In the genomic region with DNA sequence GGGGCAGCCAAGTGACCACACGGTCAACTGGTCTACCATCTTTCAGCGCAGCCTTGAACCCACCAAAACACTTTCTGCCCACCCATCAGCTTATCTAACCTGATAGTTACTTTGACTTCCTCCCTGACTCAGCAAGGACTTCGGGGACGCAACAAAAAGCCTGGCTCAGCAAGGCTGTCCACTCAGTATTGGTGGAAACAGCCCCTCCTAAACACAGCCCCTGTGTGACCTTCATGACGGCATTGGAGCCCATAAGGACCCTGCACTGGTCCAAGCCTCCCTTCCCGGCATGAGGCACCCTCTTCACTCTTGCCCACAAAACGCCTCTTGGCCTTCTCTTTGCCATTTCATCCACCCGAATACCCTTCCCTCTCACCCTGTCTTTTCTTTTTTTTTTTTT, we compare ENCODE assay signal across 18 cellular contexts. TPM values are rescaled to one million over a fixed set of nuclear protein-coding genes. Genes with fewer than 3 reads are reported as not detected.
DNase-seq lines count a peak whose midpoint lies in the region; ATAC-seq, FAIRE-seq and TF ChIP-seq lines count a peak whose summit lies in the region.
"Had no signal": no experiment of that assay in that cellular context is flagged by ENCODE, and none has a peak within 500 bp of the region (broad histone marks: within the 10 kb centered on the region; RNA-seq: fewer than 3 reads in every experiment).

No MANE protein-coding gene starts in this region.

- DNase-seq in breast epithelium (ENCODE audit: low spot score in 2 of 2) (no peak), MCF 10A (ENCODE audit: unreplicated experiment) (no peak), GM12878 (ENCODE audit: low read depth, low spot score) (no peak), neural crest cell (ENCODE audit: low read depth, low spot score) (no peak), H54 (ENCODE audit: insufficient read length, low spot score) (no peak), NCI-H82 treated with DMSO at 0.1 percent for 48 hours (lab: John Stamatoyannopoulos, UW; ENCODE audit: unreplicated experiment) (no peak)
- no peak for DNase-seq in activated CD8-positive, alpha-beta T cell treated with anti-CD3 and anti-CD28 coated beads for 36 hours
- DNase-seq: 8988T; CD4-positive, CD25-positive, alpha-beta regulatory T cell; DMS53; KBM-7; NCI-H1092; NCI-H446; NCI-H748 treated with DMSO at 0.1 percent for 48 hours; Right ventricle myocardium superior; SK-N-SH had no signal

- H4K20me1 ChIP-seq in GM12878 (ENCODE audit: control insufficient read depth, insufficient read depth) = no peaks in the 10 kb centered on the region; the same call in 1 of the 2 replicates

- no peak overlapping the region for H3K9ac ChIP-seq in GM12878 (ENCODE audit: control insufficient read depth, insufficient read depth, low read length)
- H3K9ac ChIP-seq: SK-N-SH had no signal

- no peak overlapping the region for H3K4me3 Mint-ChIP-seq in MCF 10A (ENCODE audit: unreplicated experiment)
- no peak overlapping the region for H3K4me3 Mint-ChIP-seq in neural crest cell
- H3K4me3 Mint-ChIP-seq in activated CD8-positive, alpha-beta T cell treated with anti-CD3 and anti-CD28 coated beads for 36 hours = no peak overlapping the region
- H3K4me3 Mint-ChIP-seq: CD4-positive, CD25-positive, alpha-beta regulatory T cell had no signal

- no peak for ATAC-seq in GM12878
- no peak for ATAC-seq in activated CD8-positive, alpha-beta T cell treated with anti-CD3 and anti-CD28 coated beads for 36 hours
- ATAC-seq in HG03378 (IDR thresholded peaks at IDR 0.05; ENCODE audit: unreplicated experiment) = no peak

- TF ChIP-seq CTCF in breast epithelium (IDR thresholded peaks at IDR 0.05) = no peak
- no peak for TF ChIP-seq CTCF in MCF 10A (IDR thresholded peaks at IDR 0.05; ENCODE audit: unreplicated experiment)
- TF ChIP-seq CTCF in GM12878 (IDR thresholded peaks at IDR 0.05 in 2 of 3, conservative IDR thresholded peaks at IDR 0.05 in 1 of 3; ENCODE audit: control insufficient read depth in 2 of 3, extremely low read depth in 1 of 3, insufficient read depth in 1 of 3, low read depth in 3 of 3, low read length in 3 of 3) = no peak
- TF ChIP-seq CTCF in neural crest cell (conservative IDR thresholded peaks at IDR 0.05) = no peak
- no peak for TF ChIP-seq CTCF in activated CD8-positive, alpha-beta T cell treated with anti-CD3 and anti-CD28 coated beads for 36 hours (IDR thresholded peaks at IDR 0.05)

- H3K27ac ChIP-seq in breast epithelium (peak overlapping the region; percentile 81 to 83), GM12878 (ENCODE audit: control insufficient read depth, insufficient read depth) (no peak overlapping the region)

- H3K36me3 Mint-ChIP-seq in MCF 10A (ENCODE audit: insufficient read depth, unreplicated experiment) = peaks cover 12% of the 10 kb centered on the region
- H3K36me3 Mint-ChIP-seq in neural crest cell (ENCODE audit: low read depth) = peaks cover 3% of the 10 kb centered on the region
- H3K36me3 Mint-ChIP-seq in activated CD8-positive, alpha-beta T cell treated with anti-CD3 and anti-CD28 coated beads for 36 hours (ENCODE audit: low read depth) = no peaks in the 10 kb centered on the region
- H3K36me3 Mint-ChIP-seq: CD4-positive, CD25-positive, alpha-beta regulatory T cell had no signal

- in situ Hi-C loops in GM12878 (cut with MboI) = no loop called here

- RAD21 ChIA-PET in GM12878 (lab: Charles Lee; ENCODE audit: unreplicated experiment) = interaction anchor here (0.6 kb wide), 1 partner anchor 18 kb away, joined by 4 read pairs; no protein-coding TSS in a partner anchor

- H3K79me2 ChIP-seq in GM12878 (ENCODE audit: control insufficient read depth, insufficient read depth, low read length) = peaks cover 27% of the 10 kb centered on the region

- BruUV-seq in MCF 10A (replicated peaks; lab: Mats Ljungman, UMichigan) = no TSS peak
- TSS peak; percentile 42 for BruUV-seq in GM12878 (replicated peaks; lab: Mats Ljungman, UMichigan)

- FAIRE-seq in GM12878 (lab: Jason Lieb, UNC) = no peak
- no peak for FAIRE-seq in H54 (lab: Jason Lieb, UNC)
- FAIRE-seq: GM19239 had no signal

- TF ChIP-seq EP300 in GM12878 (IDR thresholded peaks at IDR 0.05; ENCODE audit: borderline replicate concordance in 1 of 2, control insufficient read depth in 1 of 2, low read depth in 2 of 2, low read length in 2 of 2) = no peak

- TF ChIP-seq POLR2A in breast epithelium (IDR thresholded peaks at IDR 0.05) = no peak
- no peak for TF ChIP-seq POLR2A in GM12878 (IDR thresholded peaks at IDR 0.05; ENCODE audit: low read depth, low read length)
- no peak for TF ChIP-seq POLR2A in H54 (IDR thresholded peaks at IDR 0.05; ENCODE audit: low read depth, low read length)

- peaks cover 9% of the 10 kb centered on the region for H3K4me1 Mint-ChIP-seq in MCF 10A (ENCODE audit: insufficient read depth, unreplicated experiment)
- H3K4me1 Mint-ChIP-seq in neural crest cell = no peaks in the 10 kb centered on the region
- H3K4me1 Mint-ChIP-seq in activated CD8-positive, alpha-beta T cell treated with anti-CD3 and anti-CD28 coated beads for 36 hours (ENCODE audit: low read depth) = no peaks in the 10 kb centered on the region
- H3K4me1 Mint-ChIP-seq: CD4-positive, CD25-positive, alpha-beta regulatory T cell had no signal

- H3K9me3 ChIP-seq in breast epithelium = no peaks in the 10 kb centered on the region
- H3K9me3 ChIP-seq in GM12878 (replicated peaks; ENCODE audit: control insufficient read depth, insufficient read depth, low read length) = no peaks in the 10 kb centered on the region; the same call in 2 of the 3 replicates
- H3K9me3 ChIP-seq: SK-N-SH had no signal

- H3K27ac Mint-ChIP-seq in MCF 10A (ENCODE audit: low read depth, unreplicated experiment) = no peak overlapping the region
- H3K27ac Mint-ChIP-seq in neural crest cell (ENCODE audit: unreplicated experiment) = peak overlapping the region; percentile 43
- no peak overlapping the region for H3K27ac Mint-ChIP-seq in activated CD8-positive, alpha-beta T cell treated with anti-CD3 and anti-CD28 coated beads for 36 hours
- H3K27ac Mint-ChIP-seq: CD4-positive, CD25-positive, alpha-beta regulatory T cell had no signal

- WGBS in GM12878 (ENCODE audit: insufficient coverage, insufficient replicate concordance, low lambda C conversion rate, missing lambda C conversion rate) = 96% methylated on average over 8 of the region's 8 CpGs

- H3K27me3 Mint-ChIP-seq in MCF 10A (ENCODE audit: insufficient read depth, unreplicated experiment) (no peaks in the 10 kb centered on the region), neural crest cell (ENCODE audit: low read depth) (no peaks in the 10 kb centered on the region)
- H3K27me3 Mint-ChIP-seq in activated CD8-positive, alpha-beta T cell treated with anti-CD3 and anti-CD28 coated beads for 36 hours = no peaks in the 10 kb centered on the region

- POLR2A ChIA-PET in MCF 10A (lab: Yijun Ruan, JAX) = no interaction called here
- POLR2A ChIA-PET in GM12878 (lab: Charles Lee) = no interaction called here
- POLR2A ChIA-PET in activated CD8-positive, alpha-beta T cell treated with anti-CD3 and anti-CD28 coated beads for 36 hours (lab: Charles Lee) = interaction anchor here (1.0 kb wide), 1 partner anchor 16 kb away, joined by 4 read pairs; no protein-coding TSS in a partner anchor

- no peak overlapping the region for H2AFZ ChIP-seq in GM12878 (ENCODE audit: control insufficient read depth, low read depth, low read length)

- CTCF ChIA-PET in MCF 10A (lab: Yijun Ruan, JAX) (no interaction called here), GM12878 (lab: Yijun Ruan, JAX) (no interaction called here)
- CTCF ChIA-PET in activated CD8-positive, alpha-beta T cell treated with anti-CD3 and anti-CD28 coated beads for 36 hours (lab: Charles Lee) = no interaction called here

- H3K4me1 ChIP-seq in breast epithelium = no peaks in the 10 kb centered on the region
- no peaks in the 10 kb centered on the region for H3K4me1 ChIP-seq in GM12878 (ENCODE audit: control insufficient read depth, insufficient read depth, low read length)

- intact Hi-C loops in breast epithelium (cut with DNase I; ENCODE audit: low total_unique reads) = no loop called here
- intact Hi-C loops in MCF 10A (cut with micrococcal nuclease) = no loop called here
- intact Hi-C loops in GM12878 (cut with micrococcal nuclease; ENCODE audit: unreplicated experiment) = no loop called here
- intact Hi-C loops in activated CD8-positive, alpha-beta T cell treated with anti-CD3 and anti-CD28 coated beads for 36 hours (cut with micrococcal nuclease) = no loop called here

- no peaks in the 10 kb centered on the region for H3K36me3 ChIP-seq in breast epithelium
- H3K36me3 ChIP-seq in GM12878 (ENCODE audit: control insufficient read depth in 2 of 2, insufficient read depth in 2 of 2, low read length in 1 of 2) = no peaks in the 10 kb centered on the region; a peak in 2 of 4 replicates

- H3K4me3 ChIP-seq in breast epithelium (no peak overlapping the region), GM12878 (no peak overlapping the region)

- no peak overlapping the region for H3K4me2 ChIP-seq in GM12878 (ENCODE audit: control insufficient read depth, insufficient read depth)
- H3K4me2 ChIP-seq: SK-N-SH had no signal

- SMC1A ChIA-PET in GM12878 (lab: Charles Lee; ENCODE audit: uncharacterized antibody, unreplicated experiment) = interaction anchor here (2.1 kb wide), 1 partner anchor 9 kb away, joined by 5 read pairs; no protein-coding TSS in a partner anchor

- H3K9me3 Mint-ChIP-seq in MCF 10A (ENCODE audit: unreplicated experiment) (no peaks in the 10 kb centered on the region), neural crest cell (no peaks in the 10 kb centered on the region)
- H3K9me3 Mint-ChIP-seq in activated CD8-positive, alpha-beta T cell treated with anti-CD3 and anti-CD28 coated beads for 36 hours = no peaks in the 10 kb centered on the region
- H3K9me3 Mint-ChIP-seq: CD4-positive, CD25-positive, alpha-beta regulatory T cell had no signal

- H3K27me3 ChIP-seq in breast epithelium (no peaks in the 10 kb centered on the region), GM12878 (replicated peaks in 1 of 2; ENCODE audit: control insufficient read depth in 2 of 2, insufficient read depth in 2 of 2, low read length in 1 of 2) (no peaks in the 10 kb centered on the region)

- no peak for TF ChIP-seq RAD21 in GM12878 (IDR thresholded peaks at IDR 0.05; ENCODE audit: insufficient read depth, low read depth, low read length)

RNA-seq across cellular contexts. Expression of gene INSR, which starts 39.1 kb away (rescaled TPM):
- total RNA-seq in breast epithelium (100 to 1,000 TPM in 2 of 3 donors, 10 to 100 TPM in 1; 66.3 to 108 (median 104) TPM), MCF 10A (2022) (8.8 and 11.8 TPM in 2 replicates), GM12878 (2014; rRNA removed) (21.1 and 24.1 TPM in 2 replicates), GM12878 (2014; rRNA removed; fragmentation: Illumina TruSeq; extraction: Trizol) (14.0 and 14.8 TPM in 2 replicates), GM12878 (2021) (34.5 and 34.6 TPM in 2 replicates), neural crest cell (14.1 and 16.0 TPM in 2 replicates)
- total RNA-seq in GM12878 (2013; cell fraction: nucleolus; rRNA removed) = 603 and 662 TPM in 2 replicates
- 15.2 TPM for polyA plus RNA-seq in GM12878 (2011; ENCODE audit: low read depth)
- polyA plus RNA-seq in GM12878 (2011; rRNA removed) (17.8 and 34.9 TPM in 2 replicates), GM12878 (2014; fragmentation: Illumina TruSeq; extraction: Trizol) (8.3 and 11.2 TPM in 2 replicates), GM12878 (2014; fragmentation: Nextera tagmentation; extraction: Ambion mirVana) (1 to 10 TPM; 4.2 to 8.0 TPM), GM12878 (2014; rRNA removed) (19.9 and 20.4 TPM in 2 replicates), GM12878 (2016; fragmentation: Nextera tagmentation; extraction: Ambion mirVana) (10 to 100 TPM in 1 of 2 experiments, 1 to 10 TPM in 1; 9.9 to 12.4 TPM)
- polyA plus RNA-seq in GM12878 (2011; cell fraction: cytosol; rRNA removed) = 25.6 and 39.1 TPM in 2 replicates
- polyA plus RNA-seq in GM12878 (2011; cell fraction: nucleus; rRNA removed) = 69.7 and 70.7 TPM in 2 replicates
- polyA plus RNA-seq in GM12878 (2012) = 19.3 and 20.0 TPM in 2 replicates
- 328 and 339 TPM in 2 replicates for polyA minus RNA-seq in GM12878 (2011; rRNA and poly(A)+ RNA removed)
- 69.8 and 74.7 TPM in 2 replicates for polyA minus RNA-seq in GM12878 (2011; cell fraction: cytosol; rRNA and poly(A)+ RNA removed)
- polyA minus RNA-seq in GM12878 (2011; cell fraction: nucleus; rRNA and poly(A)+ RNA removed) = 131 and 160 TPM in 2 replicates
- total RNA-seq in activated CD8-positive, alpha-beta T cell treated with anti-CD3 and anti-CD28 coated beads for 36 hours = 1 to 10 TPM in 1 of 2 experiments, under 1 TPM in 1; 0.87 to 1.0 TPM
